8 cellular contexts compared by ENCODE assay signal in genomic region chr17:81666342-81667191, GRCh38. TPM values are rescaled to one million over a fixed set of nuclear protein-coding genes. Genes with fewer than 3 reads are reported as not detected.
DNase-seq lines count a peak whose midpoint lies in the region; ATAC-seq and TF ChIP-seq lines count a peak whose summit lies in the region.

CCDC137 (plus strand) TSS chr17:81666737; CDS start chr17:81666767, 30 bp downstream.
OXLD1 (minus strand) TSS chr17:81666605; CDS start chr17:81666577, 28 bp downstream.

- peak; percentile 86 for ATAC-seq in GM21723 (IDR thresholded peaks at IDR 0.05; ENCODE audit: unreplicated experiment)
- peak; percentile 88 for ATAC-seq in esophagus mucosa

- no peaks in the 10 kb centered on the region for H3K9me3 Mint-ChIP-seq in activated T-cell treated with anti-CD3 and anti-CD28 coated beads, Interleukin-2, amount 50 U/mL, for 24 hours

- DNase-seq in DMS53 treated with DMSO at 0.1 percent for 48 hours (lab: John Stamatoyannopoulos, UW; ENCODE audit: unreplicated experiment): peak; percentile 86
- DNase-seq in KG1 (lab: John Stamatoyannopoulos, UW): peak; percentile 90
- peak; percentile 95 for DNase-seq in activated T-cell treated with anti-CD3 and anti-CD28 coated beads, Interleukin-2, amount 50 U/mL, for 24 hours
- peak; percentile 85 to 87 for DNase-seq in stimulated activated CD8-positive, alpha-beta memory T cell treated with anti-CD3 and anti-CD28 coated beads, Interleukin-7, amount 100 ng/mL, for 1 hour (ENCODE audit: low read depth in 2 of 2)

- peaks cover 72% of the 10 kb centered on the region for H3K36me3 Mint-ChIP-seq in activated T-cell treated with anti-CD3 and anti-CD28 coated beads, Interleukin-2, amount 50 U/mL, for 24 hours (ENCODE audit: low read depth)

- no peaks in the 10 kb centered on the region for H3K27me3 ChIP-seq in muscle layer of colon (ENCODE audit: control insufficient read depth in 1 of 2, insufficient read depth in 2 of 2, low read length in 2 of 2)

- H3K9ac ChIP-seq in muscle layer of colon (ENCODE audit: low read length): peak within 1 kb of the TSS; percentile 95

- H3K4me1 ChIP-seq in muscle layer of colon (ENCODE audit: insufficient read depth, low read length): peaks cover 22% of the 10 kb centered on the region

- H3K4me3 ChIP-seq in muscle layer of colon (ENCODE audit: low read depth in 1 of 2, low read length in 2 of 2): peak within 1 kb of the TSS; percentile 79 to 92

- H3K4me3 Mint-ChIP-seq in activated T-cell treated with anti-CD3 and anti-CD28 coated beads, Interleukin-2, amount 50 U/mL, for 24 hours: peak within 1 kb of the TSS; percentile 95

- H3K9me3 ChIP-seq in muscle layer of colon (ENCODE audit: low read length): no peaks in the 10 kb centered on the region

- no peaks in the 10 kb centered on the region for H3K27me3 Mint-ChIP-seq in activated T-cell treated with anti-CD3 and anti-CD28 coated beads, Interleukin-2, amount 50 U/mL, for 24 hours

- H3K27ac ChIP-seq in muscle layer of colon (ENCODE audit: low read depth, low read length): peak within 1 kb of the TSS; percentile 85

- H3K36me3 ChIP-seq in muscle layer of colon (ENCODE audit: insufficient read depth, low read length): peaks cover 16% of the 10 kb centered on the region

- H3K27ac Mint-ChIP-seq in activated T-cell treated with anti-CD3 and anti-CD28 coated beads, Interleukin-2, amount 50 U/mL, for 24 hours: peak within 1 kb of the TSS; percentile 99

- H3K4me1 Mint-ChIP-seq in activated T-cell treated with anti-CD3 and anti-CD28 coated beads, Interleukin-2, amount 50 U/mL, for 24 hours (ENCODE audit: low read depth): peaks cover 60% of the 10 kb centered on the region

TF ChIP-seq in PFSK-1, 5 proteins besides CTCF, POLR2A, EP300 and RAD21:
- no peak; the same call in 1 of the 2 replicates for TF ChIP-seq SIN3A (IDR thresholded peaks at IDR 0.05; ENCODE audit: borderline replicate concordance, insufficient read depth, low read length)
- TF ChIP-seq POLR2AphosphoS5 (IDR thresholded peaks at IDR 0.05; ENCODE audit: low read depth, low read length): peak; percentile 82; the same call in 1 of the 2 replicates
- peak in 1 of 2 experiments; percentile 42; a peak in 1 of 4 replicates for TF ChIP-seq REST (IDR thresholded peaks at IDR 0.05; ENCODE audit: insufficient read depth in 1 of 2, low read depth in 2 of 2, low read length in 2 of 2)
- TF ChIP-seq TAF1 (IDR thresholded peaks at IDR 0.05; ENCODE audit: borderline replicate concordance, insufficient read depth, low read length): peak; percentile 98
- TF ChIP-seq FOXP2 (optimal IDR thresholded peaks at IDR 0.05; ENCODE audit: borderline replicate concordance, extremely low read depth, extremely low read length, insufficient read depth): peak; percentile 96

RNA-seq across cellular contexts. Expression of gene CCDC137, which starts in this region (rescaled TPM):
- polyA plus RNA-seq in PFSK-1 (2012; ENCODE audit: insufficient read length, low read depth): 99.0 TPM
- total RNA-seq in esophagus mucosa: 21.4 TPM

RNA-seq across cellular contexts. Expression of gene OXLD1, which starts in this region (rescaled TPM):
- 96.6 TPM for polyA plus RNA-seq in PFSK-1 (2012; ENCODE audit: insufficient read length, low read depth)
- total RNA-seq in esophagus mucosa: 22.4 TPM

Comparison
In these comparisons a context has a peak if more than half of its experiments do, and no peak if none do; other contexts are left out.
1. Peak in every context shown above with its lines: DNase-seq, ATAC-seq, H3K4me3 ChIP-seq and H3K27ac ChIP-seq.